In the genomic region with DNA sequence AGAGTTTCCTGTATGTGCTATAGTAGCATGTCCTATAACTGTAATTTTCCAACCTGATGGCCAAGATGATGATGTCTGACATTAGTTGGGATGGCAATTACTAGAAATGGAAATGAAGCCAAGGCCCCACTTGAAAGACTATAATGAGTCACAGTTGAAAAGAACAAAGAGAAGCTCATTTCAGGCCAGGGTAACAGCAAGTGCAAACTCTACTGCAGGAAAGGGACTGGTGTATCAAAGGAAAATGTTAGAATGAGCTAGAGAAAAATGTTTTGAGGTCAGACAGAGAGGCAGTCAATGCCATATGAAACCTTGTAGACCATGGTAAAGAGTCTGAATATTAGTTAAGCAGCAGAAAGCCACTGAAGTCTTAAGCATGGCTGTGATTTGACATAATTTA, we compare ENCODE assay signal across 1 cellular context.
TF ChIP-seq lines count a peak whose summit lies in the region.

No MANE protein-coding gene starts in this region.

TF ChIP-seq in GM12878, 131 proteins besides CTCF, POLR2A, EP300 and RAD21 (continued from another document and continues in another):
- TF ChIP-seq PRDM15 (CRISPR knock-in tag; IDR thresholded peaks at IDR 0.05) (no peak), JUNB (IDR thresholded peaks at IDR 0.05) (peak; percentile 83), SMC3 (IDR thresholded peaks at IDR 0.05; ENCODE audit: borderline replicate concordance, low read length) (no peak), BRCA1 (IDR thresholded peaks at IDR 0.05; ENCODE audit: low read depth, low read length) (no peak), EGR1 (IDR thresholded peaks at IDR 0.05; ENCODE audit: borderline replicate concordance in 1 of 2, low read depth in 2 of 2, low read length in 2 of 2) (no peak), RAD51 (IDR thresholded peaks at IDR 0.05) (no peak), NFYA (IDR thresholded peaks at IDR 0.05; ENCODE audit: borderline replicate concordance, low read depth, low read length) (no peak), TCF12 (IDR thresholded peaks at IDR 0.05; ENCODE audit: low read depth, low read length) (no peak), PAX5 (IDR thresholded peaks at IDR 0.05; ENCODE audit: borderline replicate concordance, low read depth, low read length) (no peak), SMAD5 (IDR thresholded peaks at IDR 0.05; ENCODE audit: low read depth) (no peak), SUPT20H (IDR thresholded peaks at IDR 0.05; ENCODE audit: borderline replicate concordance, control insufficient read depth, low read depth, low read length) (no peak), MEF2B (IDR thresholded peaks at IDR 0.05; ENCODE audit: partially characterized antibody, poor library complexity, severe bottlenecking) (no peak), MXI1 (IDR thresholded peaks at IDR 0.05; ENCODE audit: low read depth, low read length) (no peak), ESRRA (IDR thresholded peaks at IDR 0.05; ENCODE audit: low read length) (no peak), FOXM1 (IDR thresholded peaks at IDR 0.05; ENCODE audit: low read depth, low read length) (no peak), REST (IDR thresholded peaks at IDR 0.05; ENCODE audit: low read depth, low read length) (no peak), CBX3 (IDR thresholded peaks at IDR 0.05; ENCODE audit: borderline replicate concordance, low read depth) (no peak), MYC (IDR thresholded peaks at IDR 0.05; ENCODE audit: insufficient read depth, insufficient read length, insufficient replicate concordance, low read length, severe bottlenecking) (no peak), RUNX3 (IDR thresholded peaks at IDR 0.05; ENCODE audit: low read length) (peak; percentile 69), PML (IDR thresholded peaks at IDR 0.05; ENCODE audit: low read length) (no peak), HCFC1 (IDR thresholded peaks at IDR 0.05; ENCODE audit: low read length) (no peak), CBX5 (IDR thresholded peaks at IDR 0.05; ENCODE audit: low read depth) (no peak), BHLHE40 (IDR thresholded peaks at IDR 0.05; ENCODE audit: borderline replicate concordance in 1 of 2, low read depth in 2 of 2, low read length in 1 of 2) (no peak), BMI1 (IDR thresholded peaks at IDR 0.05; ENCODE audit: borderline replicate concordance) (no peak), MTA2 (IDR thresholded peaks at IDR 0.05; ENCODE audit: low read depth) (peak; percentile 78), ZNF207 (IDR thresholded peaks at IDR 0.05; ENCODE audit: borderline replicate concordance) (no peak), SUZ12 (IDR thresholded peaks at IDR 0.05; ENCODE audit: unreplicated experiment) (no peak), BCL11A (IDR thresholded peaks at IDR 0.05; ENCODE audit: low read depth, low read length) (peak; percentile 18; the same call in 1 of the 2 replicates), NR2F1 (conservative IDR thresholded peaks at IDR 0.05) (no peak), ZNF592 (IDR thresholded peaks at IDR 0.05) (no peak), ZNF217 (IDR thresholded peaks at IDR 0.05) (no peak), HSF1 (IDR thresholded peaks at IDR 0.05; ENCODE audit: low read depth, low read length) (no peak), YY1 (IDR thresholded peaks at IDR 0.05; ENCODE audit: low read depth, low read length) (no peak), RCOR1 (conservative IDR thresholded peaks at IDR 0.05; ENCODE audit: low read depth, low read length) (no peak), ZNF274 (IDR thresholded peaks at IDR 0.05; ENCODE audit: insufficient read depth, insufficient read length) (no peak)
- TF ChIP-seq, protein P1, sequence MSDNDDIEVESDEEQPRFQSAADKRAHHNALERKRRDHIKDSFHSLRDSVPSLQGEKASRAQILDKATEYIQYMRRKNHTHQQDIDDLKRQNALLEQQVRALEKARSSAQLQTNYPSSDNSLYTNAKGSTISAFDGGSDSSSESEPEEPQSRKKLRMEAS (IDR thresholded peaks at IDR 0.05; ENCODE audit: low read depth, low read length), result no peak
- TF ChIP-seq, protein P2, sequence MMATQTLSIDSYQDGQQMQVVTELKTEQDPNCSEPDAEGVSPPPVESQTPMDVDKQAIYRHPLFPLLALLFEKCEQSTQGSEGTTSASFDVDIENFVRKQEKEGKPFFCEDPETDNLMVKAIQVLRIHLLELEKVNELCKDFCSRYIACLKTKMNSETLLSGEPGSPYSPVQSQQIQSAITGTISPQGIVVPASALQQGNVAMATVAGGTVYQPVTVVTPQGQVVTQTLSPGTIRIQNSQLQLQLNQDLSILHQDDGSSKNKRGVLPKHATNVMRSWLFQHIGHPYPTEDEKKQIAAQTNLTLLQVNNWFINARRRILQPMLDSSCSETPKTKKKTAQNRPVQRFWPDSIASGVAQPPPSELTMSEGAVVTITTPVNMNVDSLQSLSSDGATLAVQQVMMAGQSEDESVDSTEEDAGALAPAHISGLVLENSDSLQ (IDR thresholded peaks at IDR 0.05), result no peak
- TF ChIP-seq, protein P3, sequence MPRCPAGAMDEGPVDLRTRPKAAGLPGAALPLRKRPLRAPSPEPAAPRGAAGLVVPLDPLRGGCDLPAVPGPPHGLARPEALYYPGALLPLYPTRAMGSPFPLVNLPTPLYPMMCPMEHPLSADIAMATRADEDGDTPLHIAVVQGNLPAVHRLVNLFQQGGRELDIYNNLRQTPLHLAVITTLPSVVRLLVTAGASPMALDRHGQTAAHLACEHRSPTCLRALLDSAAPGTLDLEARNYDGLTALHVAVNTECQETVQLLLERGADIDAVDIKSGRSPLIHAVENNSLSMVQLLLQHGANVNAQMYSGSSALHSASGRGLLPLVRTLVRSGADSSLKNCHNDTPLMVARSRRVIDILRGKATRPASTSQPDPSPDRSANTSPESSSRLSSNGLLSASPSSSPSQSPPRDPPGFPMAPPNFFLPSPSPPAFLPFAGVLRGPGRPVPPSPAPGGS (IDR thresholded peaks at IDR 0.05; ENCODE audit: borderline replicate concordance, insufficient read depth, low read depth, low read length, poor library complexity, severe bottlenecking), result no peak
- TF ChIP-seq, protein P4, sequence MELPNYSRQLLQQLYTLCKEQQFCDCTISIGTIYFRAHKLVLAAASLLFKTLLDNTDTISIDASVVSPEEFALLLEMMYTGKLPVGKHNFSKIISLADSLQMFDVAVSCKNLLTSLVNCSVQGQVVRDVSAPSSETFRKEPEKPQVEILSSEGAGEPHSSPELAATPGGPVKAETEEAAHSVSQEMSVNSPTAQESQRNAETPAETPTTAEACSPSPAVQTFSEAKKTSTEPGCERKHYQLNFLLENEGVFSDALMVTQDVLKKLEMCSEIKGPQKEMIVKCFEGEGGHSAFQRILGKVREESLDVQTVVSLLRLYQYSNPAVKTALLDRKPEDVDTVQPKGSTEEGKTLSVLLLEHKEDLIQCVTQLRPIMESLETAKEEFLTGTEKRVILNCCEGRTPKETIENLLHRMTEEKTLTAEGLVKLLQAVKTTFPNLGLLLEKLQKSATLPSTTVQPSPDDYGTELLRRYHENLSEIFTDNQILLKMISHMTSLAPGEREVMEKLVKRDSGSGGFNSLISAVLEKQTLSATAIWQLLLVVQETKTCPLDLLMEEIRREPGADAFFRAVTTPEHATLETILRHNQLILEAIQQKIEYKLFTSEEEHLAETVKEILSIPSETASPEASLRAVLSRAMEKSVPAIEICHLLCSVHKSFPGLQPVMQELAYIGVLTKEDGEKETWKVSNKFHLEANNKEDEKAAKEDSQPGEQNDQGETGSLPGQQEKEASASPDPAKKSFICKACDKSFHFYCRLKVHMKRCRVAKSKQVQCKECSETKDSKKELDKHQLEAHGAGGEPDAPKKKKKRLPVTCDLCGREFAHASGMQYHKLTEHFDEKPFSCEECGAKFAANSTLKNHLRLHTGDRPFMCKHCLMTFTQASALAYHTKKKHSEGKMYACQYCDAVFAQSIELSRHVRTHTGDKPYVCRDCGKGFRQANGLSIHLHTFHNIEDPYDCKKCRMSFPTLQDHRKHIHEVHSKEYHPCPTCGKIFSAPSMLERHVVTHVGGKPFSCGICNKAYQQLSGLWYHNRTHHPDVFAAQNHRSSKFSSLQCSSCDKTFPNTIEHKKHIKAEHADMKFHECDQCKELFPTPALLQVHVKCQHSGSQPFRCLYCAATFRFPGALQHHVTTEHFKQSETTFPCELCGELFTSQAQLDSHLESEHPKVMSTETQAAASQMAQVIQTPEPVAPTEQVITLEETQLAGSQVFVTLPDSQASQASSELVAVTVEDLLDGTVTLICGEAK (IDR thresholded peaks at IDR 0.05; ENCODE audit: borderline replicate concordance), result no peak
